Comparison of ENCODE assay signal across 27 cellular contexts in genomic region chr10:79319372-79319771, GRCh38. TPM values are rescaled to one million over a fixed set of nuclear protein-coding genes. Genes with fewer than 3 reads are reported as not detected.
DNase-seq lines count a peak whose midpoint lies in the region; ATAC-seq, FAIRE-seq and TF ChIP-seq lines count a peak whose summit lies in the region.
"Had no signal": no experiment of that assay in that cellular context is flagged by ENCODE, and none has a peak within 500 bp of the region (broad histone marks: within the 10 kb centered on the region; RNA-seq: fewer than 3 reads in every experiment).

No MANE protein-coding gene starts in this region.

- ATAC-seq in activated CD8-positive, alpha-beta memory T cell treated with anti-CD3 and anti-CD28 coated beads, Interleukin-2, amount 10 ng/mL, durations not matched to agents 7 days and 5 days, result no peak
- no peak for ATAC-seq in central memory CD8-positive, alpha-beta T cell (replicated peaks; ENCODE audit: extremely low read depth, poor library complexity, severe bottlenecking)
- ATAC-seq in GM18505 (IDR thresholded peaks at IDR 0.05; ENCODE audit: unreplicated experiment), result no peak
- ATAC-seq: CD8-positive, alpha-beta T cell; heart left ventricle; left lobe of liver; PC-3; WTC11 had no signal

- H3K9me3 Mint-ChIP-seq in activated CD8-positive, alpha-beta memory T cell treated with anti-CD3 and anti-CD28 coated beads, Interleukin-2, amount 10 ng/mL, durations not matched to agents 7 days and 5 days (ENCODE audit: low read depth), result peaks cover 6% of the 10 kb centered on the region
- peaks cover 0 to 4% (median 0%) of the 10 kb centered on the region in 3 donors for H3K9me3 Mint-ChIP-seq in IgD-negative memory B cell
- no peaks in the 10 kb centered on the region for H3K9me3 Mint-ChIP-seq in central memory CD8-positive, alpha-beta T cell

- peak overlapping the region in 3 of 8 donors; percentile 5 to 74 (median 68) for H3K27ac ChIP-seq in spleen
- H3K27ac ChIP-seq: brain microvascular endothelial cell, coronary artery, heart left ventricle, SJCRH30, tibial artery had no signal

- WGBS in spleen, 5 donors, result 79 to 92% (median 88%) methylated on average over 7 of the region's 7 CpGs

- no peak for TF ChIP-seq POLR2A in spleen (IDR thresholded peaks at IDR 0.05)
- no peak for TF ChIP-seq POLR2A in GM18505 (IDR thresholded peaks at IDR 0.05; ENCODE audit: borderline replicate concordance, extremely low read depth, insufficient read depth, insufficient read length)
- TF ChIP-seq POLR2A in H54 (IDR thresholded peaks at IDR 0.05; ENCODE audit: low read depth, low read length), result no peak

- H3K9me3 ChIP-seq in spleen, result no peaks in the 10 kb centered on the region
- H3K9me3 ChIP-seq: SJCRH30, tibial artery had no signal

- H3K4me1 ChIP-seq in spleen, result peaks cover 23 to 97% (median 66%) of the 10 kb centered on the region in 6 donors

- intact Hi-C loops in spleen (cut with DNase I; ENCODE audit: low total_unique reads), result no loop called here

- DNase-seq in activated CD8-positive, alpha-beta memory T cell treated with anti-CD3 and anti-CD28 coated beads, Interleukin-2, amount 10 ng/mL, durations not matched to agents 7 days and 5 days, result no peak
- DNase-seq in activated CD8-positive, alpha-beta memory T cell treated with anti-CD3 and anti-CD28 coated beads for 24 hours, result no peak
- DNase-seq in central memory CD8-positive, alpha-beta T cell (ENCODE audit: low spot score in 2 of 2), result no peak
- DNase-seq in spleen (peak; percentile 66), NOMO-1 treated with DMSO at 0.1 percent for 48 hours (lab: John Stamatoyannopoulos, UW; ENCODE audit: unreplicated experiment) (no peak), H54 (ENCODE audit: insufficient read length, low spot score) (no peak)
- DNase-seq: activated T-cell treated with anti-CD3 and anti-CD28 coated beads, Interleukin-2, amount 50 U/mL, for 48 hours; brain microvascular endothelial cell; CD8-positive, alpha-beta T cell; DMS53; GOT3; NCI-H1417 treated with DMSO at 0.1 percent for 48 hours; NCI-H2171; NCI-H69; nephron progenitor cell; SJCRH30; stimulated activated naive CD4-positive, alpha-beta T cell treated with Interleukin-2 at 50 U/mL for 16 hours; tibial artery had no signal

- no peaks in the 10 kb centered on the region for H3K27me3 ChIP-seq in spleen (replicated peaks in 1 of 7)
- H3K27me3 ChIP-seq: brain microvascular endothelial cell, heart left ventricle, SJCRH30, tibial artery had no signal

- peaks cover 0 to 15% (median 6%) of the 10 kb centered on the region in 6 donors for H3K36me3 ChIP-seq in spleen
- H3K36me3 ChIP-seq: brain microvascular endothelial cell had no signal

- H3K4me3 Mint-ChIP-seq in activated CD8-positive, alpha-beta memory T cell treated with anti-CD3 and anti-CD28 coated beads, Interleukin-2, amount 10 ng/mL, durations not matched to agents 7 days and 5 days, result no peak overlapping the region
- no peak overlapping the region for H3K4me3 Mint-ChIP-seq in IgD-negative memory B cell
- peak overlapping the region; percentile 70 for H3K4me3 Mint-ChIP-seq in central memory CD8-positive, alpha-beta T cell
- H3K4me3 Mint-ChIP-seq: mesothelial cell of epicardium, nephron progenitor cell, WTC11 had no signal

- peaks cover 85% of the 10 kb centered on the region for H3K4me1 Mint-ChIP-seq in activated CD8-positive, alpha-beta memory T cell treated with anti-CD3 and anti-CD28 coated beads, Interleukin-2, amount 10 ng/mL, durations not matched to agents 7 days and 5 days
- peaks cover 32 to 40% (median 38%) of the 10 kb centered on the region in 3 donors for H3K4me1 Mint-ChIP-seq in IgD-negative memory B cell
- H3K4me1 Mint-ChIP-seq in central memory CD8-positive, alpha-beta T cell, result peaks cover 65% of the 10 kb centered on the region

- peaks cover 21% of the 10 kb centered on the region for H3K36me3 Mint-ChIP-seq in activated CD8-positive, alpha-beta memory T cell treated with anti-CD3 and anti-CD28 coated beads, Interleukin-2, amount 10 ng/mL, durations not matched to agents 7 days and 5 days
- peaks cover 2% of the 10 kb centered on the region for H3K36me3 Mint-ChIP-seq in IgD-negative memory B cell
- peaks cover 26% of the 10 kb centered on the region for H3K36me3 Mint-ChIP-seq in central memory CD8-positive, alpha-beta T cell (ENCODE audit: insufficient read depth)
- H3K36me3 Mint-ChIP-seq: CD8-positive, alpha-beta T cell; WTC11 had no signal

- peak overlapping the region; percentile 72 for H3K27ac Mint-ChIP-seq in activated CD8-positive, alpha-beta memory T cell treated with anti-CD3 and anti-CD28 coated beads, Interleukin-2, amount 10 ng/mL, durations not matched to agents 7 days and 5 days
- H3K27ac Mint-ChIP-seq in IgD-negative memory B cell, result peak overlapping the region in 2 of 3 donors; percentile 5 to 54
- H3K27ac Mint-ChIP-seq in central memory CD8-positive, alpha-beta T cell (ENCODE audit: low read depth), result peak overlapping the region; percentile 89
- H3K27ac Mint-ChIP-seq: CD8-positive, alpha-beta T cell; mesothelial cell of epicardium; nephron progenitor cell; WTC11 had no signal

- TF ChIP-seq CTCF in spleen (IDR thresholded peaks at IDR 0.05 in 8 of 11, conservative IDR thresholded peaks at IDR 0.05 in 3 of 11), result no peak

- CTCF ChIA-PET in activated CD8-positive, alpha-beta memory T cell treated with anti-CD3 and anti-CD28 coated beads, Interleukin-2, amount 10 ng/mL, durations not matched to agents 7 days and 5 days (lab: Charles Lee), result interaction anchor here (1.4 to 13.5 kb wide), 4 partner anchors 26 to 75 kb away, joined by 4 to 171 read pairs (median 26); partner anchors contain the start of gene PPIF

- H3K4me3 ChIP-seq in spleen, result no peak overlapping the region
- H3K4me3 ChIP-seq: coronary artery, heart left ventricle, SJCRH30, tibial artery had no signal

- no peak for FAIRE-seq in H54 (lab: Jason Lieb, UNC)
- FAIRE-seq: GM12892 had no signal

- H3K27me3 Mint-ChIP-seq in activated CD8-positive, alpha-beta memory T cell treated with anti-CD3 and anti-CD28 coated beads, Interleukin-2, amount 10 ng/mL, durations not matched to agents 7 days and 5 days, result no peaks in the 10 kb centered on the region
- H3K27me3 Mint-ChIP-seq in IgD-negative memory B cell, result no peaks in the 10 kb centered on the region
- no peaks in the 10 kb centered on the region for H3K27me3 Mint-ChIP-seq in central memory CD8-positive, alpha-beta T cell

RNA-seq across cellular contexts. Expression of gene PPIF, which starts 27.9 kb away (rescaled TPM):
- total RNA-seq in activated CD8-positive, alpha-beta memory T cell treated with anti-CD3 and anti-CD28 coated beads, Interleukin-2, amount 10 ng/mL, durations not matched to agents 7 days and 5 days, result 100 to 1,000 TPM; 119 to 144 TPM
- polyA plus RNA-seq in IgD-negative memory B cell, result 20.8 TPM
- total RNA-seq in spleen, result 10 to 100 TPM; 65.0 to 99.3 (median 73.2) TPM
- polyA plus RNA-seq in spleen, result 10 to 100 TPM; 29.2 to 66.9 (median 33.5) TPM

Comparison
In these comparisons a context has a peak if more than half of its experiments do, and no peak if none do; other contexts are left out.
1. H3K27ac Mint-ChIP-seq: peak in every context shown above with its lines; median percentile 89 in central memory CD8-positive, alpha-beta T cell; 72 in activated CD8-positive, alpha-beta memory T cell treated with anti-CD3 and anti-CD28 coated beads, Interleukin-2, amount 10 ng/mL, durations not matched to agents 7 days and 5 days; 30 in IgD-negative memory B cell.